ENCODE assay signal across 16 cellular contexts in genomic region chr14:92902726-92903125, GRCh38. TPM values are rescaled to one million over a fixed set of nuclear protein-coding genes. Genes with fewer than 3 reads are reported as not detected.
DNase-seq lines count a peak whose midpoint lies in the region; ATAC-seq and TF ChIP-seq lines count a peak whose summit lies in the region.
"Had no signal": no experiment of that assay in that cellular context is flagged by ENCODE, and none has a peak within 500 bp of the region (broad histone marks: within the 10 kb centered on the region; RNA-seq: fewer than 3 reads in every experiment).

No MANE protein-coding gene starts in this region.

- H3K4me3 ChIP-seq in SJCRH30, result no peak overlapping the region

- H3K4me3 Mint-ChIP-seq in H9 (peak overlapping the region in 1 of 2 experiments; percentile 18; a peak in 1 of 5 replicates), nephron progenitor cell (no peak overlapping the region)

- H2AFZ ChIP-seq in H9 (ENCODE audit: low read length), result no peak overlapping the region

- DNase-seq in DMS 273 treated with DMSO at 0.1 percent for 48 hours (lab: John Stamatoyannopoulos, UW) (peak; percentile 31), H9 (peak; percentile 57), ecto neural progenitor cell (ENCODE audit: low spot score) (peak; percentile 52), nephron progenitor cell (peak; percentile 17), SJCRH30 (no peak), NCI-H2081 treated with DMSO at 0.1 percent for 48 hours (lab: John Stamatoyannopoulos, UW) (no peak)
- DNase-seq: CD8-positive, alpha-beta memory T cell; HCEC 1CT; IMR-90; NCI-H1417; NCI-H1930; NCI-H226 had no signal

- no peaks in the 10 kb centered on the region for H3K79me1 ChIP-seq in H9 (ENCODE audit: insufficient read depth, low read depth, low read length, poor library complexity, severe bottlenecking)

- H2BK20ac ChIP-seq in H9 (ENCODE audit: low read depth, low read length, poor library complexity, severe bottlenecking), result no peak overlapping the region

- H3K9me3 ChIP-seq in H9 (ENCODE audit: control insufficient read depth, low read depth, low read length), result no peaks in the 10 kb centered on the region
- no peaks in the 10 kb centered on the region for H3K9me3 ChIP-seq in SJCRH30 (replicated peaks)

- H3K27me3 ChIP-seq in H9 (ENCODE audit: insufficient read depth, low read length) (peaks cover 4% of the 10 kb centered on the region; the same call in 1 of the 2 replicates), SJCRH30 (peaks cover 13% of the 10 kb centered on the region; the same call in 1 of the 2 replicates)

- H2BK5ac ChIP-seq in H9 (ENCODE audit: insufficient read length, low read length), result no peak overlapping the region

- TF ChIP-seq CTCF in H9 (conservative IDR thresholded peaks at IDR 0.05), result no peak
- no peak for TF ChIP-seq CTCF in nephron progenitor cell (IDR thresholded peaks at IDR 0.05)

- H3K36me3 Mint-ChIP-seq in H9 (ENCODE audit: insufficient read depth in 1 of 3, low read depth in 3 of 3) (no peaks in the 10 kb centered on the region), nephron progenitor cell (ENCODE audit: low read depth) (no peaks in the 10 kb centered on the region)

- no peak overlapping the region for H3K56ac ChIP-seq in H9 (ENCODE audit: insufficient read length, low read depth, low read length)

- H2BK12ac ChIP-seq in H9 (ENCODE audit: insufficient read length, low read depth, low read length), result no peak overlapping the region

- H3K27me3 Mint-ChIP-seq in H9 (ENCODE audit: low read depth) (peaks cover 48% of the 10 kb centered on the region), nephron progenitor cell (ENCODE audit: low read depth, poor library complexity) (peaks cover 76% of the 10 kb centered on the region)

- ATAC-seq in GM21825 (IDR thresholded peaks at IDR 0.05; ENCODE audit: unreplicated experiment), result no peak
- ATAC-seq: Right ventricle myocardium inferior, SK-N-SH treated with all-trans-retinoic acid at 6 μM for 48 hours had no signal

- no peak overlapping the region for H4K8ac ChIP-seq in H9 (replicated peaks; ENCODE audit: insufficient read length, low read depth, low read length)

- no peak overlapping the region for H3K18ac ChIP-seq in H9 (ENCODE audit: insufficient read length, low read depth, low read length)

- H3K27ac Mint-ChIP-seq in H9 (no peak overlapping the region; a peak in 1 of 7 replicates), nephron progenitor cell (no peak overlapping the region)

- no peaks in the 10 kb centered on the region for H3K23me2 ChIP-seq in H9 (ENCODE audit: insufficient read length, low read depth, low read length, poor library complexity, severe bottlenecking)

- H4K91ac ChIP-seq in H9 (ENCODE audit: insufficient read length, low read depth, low read length), result no peak overlapping the region

- no peak overlapping the region for H4K5ac ChIP-seq in H9 (ENCODE audit: insufficient read length, low read depth, low read length)

- H3K9ac ChIP-seq in H9 (ENCODE audit: extremely low read depth, insufficient read length, low read length), result no peak overlapping the region

- no peak overlapping the region for H3T11ph ChIP-seq in H9 (ENCODE audit: low read length)

- H2AK5ac ChIP-seq in H9 (ENCODE audit: insufficient read length, low read length), result no peak overlapping the region

- H3K4me1 Mint-ChIP-seq in H9 (peaks cover 13% of the 10 kb centered on the region in 2 experiments), nephron progenitor cell (peaks cover 9% of the 10 kb centered on the region)

- H3K9me3 Mint-ChIP-seq in H9 (no peaks in the 10 kb centered on the region), nephron progenitor cell (no peaks in the 10 kb centered on the region)

- no peak overlapping the region for H2BK120ac ChIP-seq in H9 (ENCODE audit: low read depth, low read length, poor library complexity, severe bottlenecking)

- H2BK15ac ChIP-seq in H9 (ENCODE audit: low read depth, low read length), result no peak overlapping the region

- H3K27ac ChIP-seq in H9 (ENCODE audit: insufficient read length, low read depth, low read length) (no peak overlapping the region), SJCRH30 (no peak overlapping the region)

- no peak overlapping the region for H3K4me2 ChIP-seq in H9 (ENCODE audit: insufficient read depth, insufficient read length, low read length)

- no peaks in the 10 kb centered on the region for H4K20me1 ChIP-seq in H9 (ENCODE audit: control insufficient read depth, insufficient read depth, insufficient read length)

- no peaks in the 10 kb centered on the region for H3K4me1 ChIP-seq in H9 (ENCODE audit: insufficient read depth, low read length)
- no peaks in the 10 kb centered on the region for H3K4me1 ChIP-seq in SJCRH30

- no peaks in the 10 kb centered on the region for H3K36me3 ChIP-seq in SJCRH30

- no peaks in the 10 kb centered on the region for H3K79me2 ChIP-seq in H9 (ENCODE audit: insufficient read depth, low read length)

- no peak overlapping the region for H3K14ac ChIP-seq in H9 (ENCODE audit: insufficient read depth, low read length)

- H3K23ac ChIP-seq in H9 (ENCODE audit: insufficient read length, low read depth, low read length), result no peak overlapping the region

- WGBS in H9 (ENCODE audit: extremely low coverage, insufficient read length, low lambda C conversion rate), result no CpG with 5 or more reads among the region's 17 CpGs

- no peak overlapping the region for H3K4ac ChIP-seq in H9 (ENCODE audit: low read depth, low read length)

RNA-seq across cellular contexts. Expression of gene CHGA, which starts 20.2 kb away (rescaled TPM):
- total RNA-seq in H9 (2021), result 6.7 and 7.8 TPM in 2 replicates
- total RNA-seq in SJCRH30 (2014; rRNA removed; shearing (Covaris generic)), result not detected in 2 replicates
- total RNA-seq: CD8-positive, alpha-beta memory T cell; IMR-90; LHCN-M2; Right ventricle myocardium inferior had no signal

Comparison
In these comparisons a context has a peak if more than half of its experiments do, and no peak if none do; other contexts are left out.
1. DNase-seq: peak in DMS 273 treated with DMSO at 0.1 percent for 48 hours (single experiment), H9 (single experiment), ecto neural progenitor cell (single experiment) and nephron progenitor cell (single experiment); none in SJCRH30 (0 of 2) and NCI-H2081 treated with DMSO at 0.1 percent for 48 hours (single experiment).